Comparison of ENCODE assay signal across 35 cellular contexts in the genomic region with DNA sequence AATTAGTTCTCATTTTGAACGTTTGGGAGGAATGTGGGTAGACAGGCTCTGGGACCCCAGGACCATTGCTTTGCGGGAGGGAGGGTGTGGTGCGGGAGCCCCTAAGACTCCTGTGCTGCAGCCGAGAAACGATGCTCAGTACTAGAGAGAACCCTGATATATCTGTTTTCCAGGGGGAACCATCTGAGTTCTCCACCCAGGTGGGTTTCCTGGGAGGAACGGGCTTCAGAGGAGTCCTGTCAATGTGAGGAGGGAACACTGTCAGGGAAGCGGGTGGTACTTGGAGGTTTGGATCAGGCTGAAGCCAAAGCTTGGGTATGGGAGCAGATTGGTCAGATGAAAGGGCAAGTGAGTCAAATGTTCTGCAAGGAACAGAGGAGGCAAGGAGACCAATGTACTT.
"Had no signal": no experiment of that assay in that cellular context is flagged by ENCODE, and none has a peak within 500 bp of the region (broad histone marks: within the 10 kb centered on the region; RNA-seq: fewer than 3 reads in every experiment).

No MANE protein-coding gene starts in this region.

- H3K36me3 ChIP-seq: MG63 had no signal

- DNase-seq: Karpas-422, Kasumi-1, KBM-7, KG1, MG63, MM.1S, MV-4-11, NCI-H1048, NCI-H1092, NCI-H1092 treated with DMSO at 0.1 percent for 48 hours, NCI-H1105, NCI-H1105 treated with DMSO at 0.1 percent for 48 hours, NCI-H1417, NCI-H1417 treated with DMSO at 0.1 percent for 48 hours, NCI-H1436, NCI-H1436 treated with DMSO at 0.1 percent for 48 hours, NCI-H146, NCI-H1694, NCI-H1694 treated with DMSO at 0.1 percent for 48 hours, NCI-H187, NCI-H187 treated with DMSO at 0.1 percent for 48 hours, NCI-H1930, NCI-H2029, NCI-H2029 treated with DMSO at 0.1 percent for 48 hours, NCI-H2081, NCI-H2081 treated with DMSO at 0.1 percent for 48 hours, NCI-H2107, NCI-H2171, NCI-H2171 treated with DMSO at 0.1 percent for 48 hours, NCI-H2227 treated with DMSO at 0.1 percent for 48 hours, NCI-H226, NCI-H345, NCI-H446, NCI-H446 treated with DMSO at 0.1 percent for 48 hours had no signal

- H3K27me3 ChIP-seq: MG63 had no signal

- H3K27ac ChIP-seq: KMS-11 had no signal

- H3K4me3 ChIP-seq: MG63 had no signal

- H3K9me3 ChIP-seq: MG63 had no signal
